ENCODE assay signal across 9 cellular contexts in the genomic region with DNA sequence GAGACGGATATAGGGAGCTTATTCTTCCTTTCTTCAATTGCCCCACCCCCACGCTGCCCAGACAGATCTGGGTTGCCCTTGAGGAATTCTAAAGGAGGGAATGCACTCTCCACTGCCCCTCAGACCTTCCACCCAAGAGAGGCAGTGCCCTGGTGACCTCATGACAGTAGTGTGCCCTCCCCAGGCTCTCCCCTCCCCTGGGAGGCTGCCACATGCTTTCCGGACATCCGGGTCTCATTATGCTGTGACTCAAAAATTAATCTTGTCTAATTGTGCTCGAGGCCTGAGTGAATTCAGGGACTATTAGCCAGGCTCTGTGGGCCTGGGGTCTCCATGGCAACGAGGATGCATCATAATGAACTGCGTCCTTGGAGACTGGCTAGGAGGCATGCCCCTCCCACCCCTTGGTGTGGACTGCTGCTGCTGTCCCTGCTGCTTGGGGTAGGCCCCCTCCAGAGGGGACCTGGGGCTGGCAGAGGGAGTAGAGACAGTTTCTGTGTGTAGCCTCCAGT. TPM values are rescaled to one million over a fixed set of nuclear protein-coding genes. Genes with fewer than 3 reads are reported as not detected.
DNase-seq lines count a peak whose midpoint lies in the region; ATAC-seq and TF ChIP-seq lines count a peak whose summit lies in the region.
"Had no signal": no experiment of that assay in that cellular context is flagged by ENCODE, and none has a peak within 500 bp of the region (broad histone marks: within the 10 kb centered on the region; RNA-seq: fewer than 3 reads in every experiment).

No MANE protein-coding gene starts in this region.

- H3K27me3 ChIP-seq in BLaER1, result no peaks in the 10 kb centered on the region
- no peaks in the 10 kb centered on the region for H3K27me3 ChIP-seq in brain microvascular endothelial cell (replicated peaks)
- no peaks in the 10 kb centered on the region for H3K27me3 ChIP-seq in mesendoderm (ENCODE audit: insufficient read depth, low read length, poor library complexity)

- H3K56ac ChIP-seq in mesendoderm (ENCODE audit: low read length), result no peak overlapping the region

- DNase-seq in NCI-H1105 (lab: John Stamatoyannopoulos, UW), result peak; percentile 60
- DNase-seq in brain microvascular endothelial cell, result peak; percentile 71
- DNase-seq in mesendoderm, result peak; percentile 94
- DNase-seq in SIG-M5 treated with dmso at 0.1 percent for 504 hours (lab: John Stamatoyannopoulos, UW; ENCODE audit: unreplicated experiment), result no peak
- no peak for DNase-seq in HEK293T (ENCODE audit: extremely low spot score)
- DNase-seq in stimulated activated CD4-positive, alpha-beta T cell treated with anti-CD3 and anti-CD28 coated beads, Interleukin-15, amount 100 ng/mL, for 24 hours, result no peak
- DNase-seq: RPMI8226 had no signal

- in situ Hi-C loops in brain microvascular endothelial cell (cut with HindIII; ENCODE audit: low pct_ligation_motif_present, low sequenced_read_pairs), result no loop called here

- H3K4me3 ChIP-seq in BLaER1 (no peak overlapping the region), brain microvascular endothelial cell (ENCODE audit: low read depth, low read length) (no peak overlapping the region), mesendoderm (ENCODE audit: low read length) (no peak overlapping the region)

- peaks cover 84% of the 10 kb centered on the region for H3K4me1 ChIP-seq in BLaER1
- peaks cover 11% of the 10 kb centered on the region for H3K4me1 ChIP-seq in mesendoderm (ENCODE audit: control insufficient read depth, low read depth, low read length)

- H2AK5ac ChIP-seq in mesendoderm (ENCODE audit: low read length), result no peak overlapping the region

- no peak for TF ChIP-seq CTCF in brain microvascular endothelial cell (IDR thresholded peaks at IDR 0.05; ENCODE audit: low read depth, low read length, missing control alignments)

- no peak overlapping the region for H3K9ac ChIP-seq in BLaER1
- no peak overlapping the region for H3K9ac ChIP-seq in mesendoderm (ENCODE audit: low read length)

- 0 out of 2 replicates have a peak, but pooled peaks cover 17% of the 10 kb centered on the region for H4K20me1 ChIP-seq in BLaER1

- H3K4me2 ChIP-seq in BLaER1 (peak overlapping the region; percentile 77), mesendoderm (ENCODE audit: low read length) (no peak overlapping the region)

- H4K8ac ChIP-seq in mesendoderm (ENCODE audit: low read depth, low read length), result no peak overlapping the region

- no CpG with 5 or more reads among the region's 7 CpGs for WGBS in mesendoderm (ENCODE audit: extremely low coverage, insufficient coverage, low lambda C conversion rate)

- H3K79me2 ChIP-seq in mesendoderm (ENCODE audit: control insufficient read depth, insufficient read depth, low read length), result no peaks in the 10 kb centered on the region

- H3K9me3 ChIP-seq in BLaER1, result no peaks in the 10 kb centered on the region

- H3K27ac ChIP-seq in BLaER1 (0 out of 2 replicates have a peak overlapping the region, but pooled peaks have one; percentile 52), brain microvascular endothelial cell (no peak overlapping the region), mesendoderm (ENCODE audit: low read depth, low read length) (no peak overlapping the region)

- POLR2A ChIA-PET in HEK293T (lab: Yijun Ruan, JAX), result no interaction called here

- peaks cover 2% of the 10 kb centered on the region for H3K79me1 ChIP-seq in mesendoderm (ENCODE audit: low read length)

- H3K36me3 ChIP-seq in BLaER1 (no peaks in the 10 kb centered on the region), brain microvascular endothelial cell (replicated peaks) (no peaks in the 10 kb centered on the region), mesendoderm (ENCODE audit: control insufficient read depth, insufficient read depth, low read length) (no peaks in the 10 kb centered on the region)

- no peak overlapping the region for H2BK120ac ChIP-seq in mesendoderm (ENCODE audit: low read depth, low read length)

- no peak overlapping the region for H3K23ac ChIP-seq in mesendoderm (ENCODE audit: low read length)

- no peak overlapping the region for H4K5ac ChIP-seq in mesendoderm (ENCODE audit: low read length)

- no peak for ATAC-seq in HG02973 (IDR thresholded peaks at IDR 0.05; ENCODE audit: unreplicated experiment)

- CTCF ChIA-PET in HEK293T (lab: Yijun Ruan, JAX), result no interaction called here

- no peak overlapping the region for H2BK15ac ChIP-seq in mesendoderm (replicated peaks; ENCODE audit: low read depth)

- H2BK5ac ChIP-seq in mesendoderm (ENCODE audit: low read length), result no peak overlapping the region

- no peak overlapping the region for H3K4ac ChIP-seq in mesendoderm (ENCODE audit: low read depth, low read length)

- no peak overlapping the region for H3K18ac ChIP-seq in mesendoderm (ENCODE audit: low read length)

TF ChIP-seq in HEK293T, 16 proteins besides CTCF, POLR2A, EP300 and RAD21:
- TF ChIP-seq BHLHE40 (IDR thresholded peaks at IDR 0.05; ENCODE audit: borderline replicate concordance), result no peak
- no peak for TF ChIP-seq CTBP1 (IDR thresholded peaks at IDR 0.05; ENCODE audit: borderline replicate concordance)
- TF ChIP-seq ZNF384 (IDR thresholded peaks at IDR 0.05), result no peak
- no peak for TF ChIP-seq FOXA1 (IDR thresholded peaks at IDR 0.05)

RNA-seq across cellular contexts. Expression of gene CORO2B, which starts 20.8 kb away (rescaled TPM):
- polyA plus RNA-seq in mesendoderm (2013, experiment 1 of 2), result 1.9 TPM
- polyA plus RNA-seq in mesendoderm (2013, experiment 2 of 2), result 1.8 TPM

Comparison
In these comparisons a context has a peak if more than half of its experiments do, and no peak if none do; other contexts are left out.
1. DNase-seq: peak in NCI-H1105 (single experiment), brain microvascular endothelial cell (single experiment) and mesendoderm (single experiment); none in SIG-M5 treated with dmso at 0.1 percent for 504 hours (single experiment), HEK293T (single experiment) and stimulated activated CD4-positive, alpha-beta T cell treated with anti-CD3 and anti-CD28 coated beads, Interleukin-15, amount 100 ng/mL, for 24 hours (single experiment).